ENCODE assay signal across 9 cellular contexts in the genomic region with DNA sequence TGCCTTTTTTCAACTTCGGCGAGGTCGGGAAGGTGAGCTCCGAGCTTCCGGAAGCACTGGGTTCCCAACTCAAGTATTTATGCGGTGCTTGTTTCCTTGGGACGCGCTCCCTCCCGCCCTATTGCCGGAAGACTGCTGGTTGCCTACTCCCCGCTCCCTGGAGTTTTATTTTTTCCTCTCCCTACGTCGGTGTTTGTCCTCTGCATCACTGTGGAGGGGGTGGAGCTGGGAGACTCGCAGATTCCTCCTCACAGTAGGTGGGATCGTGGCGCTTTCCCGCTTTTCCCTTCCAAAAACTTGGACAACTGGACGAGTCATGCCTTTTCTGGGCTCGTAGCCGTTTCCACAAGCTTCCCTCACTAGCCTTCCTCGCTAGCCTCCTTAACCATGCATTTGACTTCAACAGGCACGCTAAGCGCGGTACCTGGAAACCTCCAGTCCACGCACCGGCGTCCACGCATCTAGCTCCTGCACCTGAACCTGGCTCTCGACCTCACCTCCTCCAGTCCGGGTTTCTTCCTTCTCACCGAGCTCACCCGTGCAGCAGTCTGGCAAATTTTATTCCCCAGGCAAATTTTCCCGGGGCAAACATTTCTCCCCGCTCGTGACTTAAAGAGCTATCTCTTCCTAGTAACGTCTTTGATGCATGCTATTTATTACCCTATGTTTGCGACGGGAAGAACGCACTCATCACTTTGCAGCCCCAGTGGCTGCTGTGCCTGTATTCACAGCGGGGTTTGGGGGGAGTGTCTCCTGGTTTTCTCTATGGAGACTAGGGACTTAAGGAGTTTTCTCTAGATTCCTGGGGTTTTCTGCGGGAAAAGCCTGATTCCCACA. TPM values are rescaled to one million over a fixed set of nuclear protein-coding genes. Genes with fewer than 3 reads are reported as not detected.
DNase-seq lines count a peak whose midpoint lies in the region; ATAC-seq and TF ChIP-seq lines count a peak whose summit lies in the region.
"Had no signal": no experiment of that assay in that cellular context is flagged by ENCODE, and none has a peak within 500 bp of the region (broad histone marks: within the 10 kb centered on the region; RNA-seq: fewer than 3 reads in every experiment).

TSS of gene AVPR1A (minus strand) at position 141 of the 837 bp plus-strand sequence. CDS start 365 bp downstream, outside the sequence.

- H3K27ac ChIP-seq in SJSA1, result no peak within 1 kb of the TSS
- H3K27ac ChIP-seq in foreskin keratinocyte, result no peak within 1 kb of the TSS

- H3K4me3 ChIP-seq in SJSA1, result peak within 1 kb of the TSS; percentile 31

- H3K36me3 ChIP-seq in SJSA1, result no peaks in the 10 kb centered on the region

- DNase-seq in DMS 273 (lab: John Stamatoyannopoulos, UW; ENCODE audit: unreplicated experiment), result peak; percentile 48
- no peak for DNase-seq in DMS 273 treated with DMSO at 0.1 percent for 48 hours (lab: John Stamatoyannopoulos, UW)
- DNase-seq in SJSA1 (ENCODE audit: low read depth in 1 of 2, low spot score in 2 of 2), result peak; percentile 26 to 40
- DNase-seq in foreskin keratinocyte, result peak in 1 of 2 donors; percentile 15
- no peak for DNase-seq in omental fat pad (ENCODE audit: low spot score)
- no peak for DNase-seq in activated effector memory CD4-positive, alpha-beta T cell treated with anti-CD3 and anti-CD28 coated beads, Interleukin-2, amount 50 U/mL, for 16 hours
- no peak for DNase-seq in SIG-M5 (lab: John Stamatoyannopoulos, UW)

- H3K4me1 ChIP-seq in SJSA1 (replicated peaks), result peaks cover 15% of the 10 kb centered on the region
- H3K4me1 ChIP-seq in foreskin keratinocyte, result no peaks in the 10 kb centered on the region

- H3K27me3 ChIP-seq in SJSA1 (replicated peaks) (peaks cover 44% of the 10 kb centered on the region), foreskin keratinocyte (peaks cover 78% of the 10 kb centered on the region)

- TF ChIP-seq CTCF in foreskin keratinocyte (conservative IDR thresholded peaks at IDR 0.05), result no peak
- no peak for TF ChIP-seq CTCF in omental fat pad (IDR thresholded peaks at IDR 0.05)

- H3K9me3 ChIP-seq in SJSA1 (replicated peaks), result no peaks in the 10 kb centered on the region; the same call in 1 of the 2 replicates

- ATAC-seq in foreskin keratinocyte, result peak; percentile 28
- ATAC-seq in omental fat pad (ENCODE audit: low FRiP score), result peak; percentile 55
- no peak for ATAC-seq in HG03521 (IDR thresholded peaks at IDR 0.05; ENCODE audit: unreplicated experiment)

RNA-seq across cellular contexts. Expression of gene AVPR1A, which starts in this region (rescaled TPM):
- 0.06 and 0.21 TPM in 2 replicates for total RNA-seq in SJSA1 (2014; rRNA removed; shearing (Covaris generic))
- not detected in 2 replicates for total RNA-seq in foreskin keratinocyte
- not detected in 2 replicates for polyA plus RNA-seq in foreskin keratinocyte
- total RNA-seq in omental fat pad, result 10 to 100 TPM; 24.4 to 59.0 (median 41.0) TPM
- total RNA-seq: myocyte had no signal

Comparison
In these comparisons a context has a peak if more than half of its experiments do, and no peak if none do; other contexts are left out.
1. RNA of gene AVPR1A (total RNA-seq): 24.4 to 59.0 TPM in omental fat pad; 0.06 to 0.21 TPM in SJSA1 and not detected in foreskin keratinocyte; every median in the first group is over 10 times any median in the second.
2. Peak in DNase-seq and H3K4me3 ChIP-seq in SJSA1; RNA of the gene not detected or under 1 TPM.
3. Peak in ATAC-seq in foreskin keratinocyte; RNA of the gene not detected or under 1 TPM.